Comparison of ENCODE assay signal across 27 cellular contexts in genomic region chr5:143372187-143372829, GRCh38. TPM values are rescaled to one million over a fixed set of nuclear protein-coding genes. Genes with fewer than 3 reads are reported as not detected.
DNase-seq lines count a peak whose midpoint lies in the region; ATAC-seq and TF ChIP-seq lines count a peak whose summit lies in the region.
"Had no signal": no experiment of that assay in that cellular context is flagged by ENCODE, and none has a peak within 500 bp of the region (broad histone marks: within the 10 kb centered on the region; RNA-seq: fewer than 3 reads in every experiment).

No MANE protein-coding gene starts in this region.

- TF ChIP-seq CTCF in right atrium auricular region (IDR thresholded peaks at IDR 0.05) (no peak), choroid plexus epithelial cell (conservative IDR thresholded peaks at IDR 0.05; ENCODE audit: low read depth, low read length) (no peak)

- no peak overlapping the region for H3K27ac ChIP-seq in right atrium auricular region
- H3K27ac ChIP-seq: adrenal gland, dorsolateral prefrontal cortex, thyroid gland had no signal

- ATAC-seq in left ventricle myocardium superior (peak; percentile 71), left lobe of liver (peak; percentile 86)
- ATAC-seq: activated T-cell treated with anti-CD3 and anti-CD28 coated beads, Interleukin-2, amount 50 U/mL, for 4 hours; T-cell had no signal

- no peaks in the 10 kb centered on the region for H3K36me3 ChIP-seq in right atrium auricular region
- H3K36me3 ChIP-seq: adrenal gland, HAP-1, thyroid gland had no signal

- no peaks in the 10 kb centered on the region for H3K27me3 ChIP-seq in right atrium auricular region
- H3K27me3 ChIP-seq: adrenal gland, dorsolateral prefrontal cortex, thyroid gland had no signal

- intact Hi-C loops in left ventricle myocardium superior (cut with micrococcal nuclease) (no loop called here), posterior vena cava (cut with DNase I) (no loop called here), posterior cingulate gyrus (cut with DNase I) (no loop called here)

- no peaks in the 10 kb centered on the region for H3K9me3 ChIP-seq in right atrium auricular region
- H3K9me3 ChIP-seq: adrenal gland, HAP-1, thyroid gland had no signal

- no peak overlapping the region for H3K4me3 ChIP-seq in right atrium auricular region
- H3K4me3 ChIP-seq in choroid plexus epithelial cell (ENCODE audit: low read depth, low read length), result no peak overlapping the region
- H3K4me3 ChIP-seq: adrenal gland, dorsolateral prefrontal cortex, HAP-1, thyroid gland had no signal

- no peak for DNase-seq in left ventricle myocardium superior
- no peak for DNase-seq in right atrium auricular region (ENCODE audit: low spot score)
- DNase-seq in NCI-H524 (lab: John Stamatoyannopoulos, UW), result peak; percentile 36 to 57
- peak; percentile 37 for DNase-seq in choroid plexus epithelial cell (ENCODE audit: low read depth)
- no peak for DNase-seq in left lobe of liver (ENCODE audit: low spot score)
- no peak for DNase-seq in NK-92 (lab: John Stamatoyannopoulos, UW; ENCODE audit: unreplicated experiment)
- DNase-seq in posterior vena cava (ENCODE audit: low spot score), result no peak
- DNase-seq in posterior cingulate gyrus, result no peak
- DNase-seq: activated naive CD4-positive, alpha-beta T cell; activated T-cell treated with anti-CD3 and anti-CD28 coated beads, Interleukin-2, amount 50 U/mL, for 4 hours; adrenal gland; CD4-positive, CD25-positive, alpha-beta regulatory T cell; central memory CD4-positive, alpha-beta T cell; dorsolateral prefrontal cortex; GDM1; Karpas-422; kidney; NCI-H1092 treated with DMSO at 0.1 percent for 48 hours; NCI-H1930; NCI-H510A; nucleus accumbens; retina; SHP77 treated with DMSO at 0.1 percent for 48 hours; stimulated activated CD4-positive, alpha-beta T cell treated with anti-CD3 and anti-CD28 coated beads, Interleukin-4, amount 100 ng/mL, for 4 hours; T-cell; thyroid gland had no signal

- H3K4me1 ChIP-seq in right atrium auricular region, result peaks cover 0 to 34% of the 10 kb centered on the region in 2 donors
- H3K4me1 ChIP-seq: HAP-1 had no signal

RNA-seq across cellular contexts. Expression of gene NR3C1, which starts 31.2 kb away (rescaled TPM):
- total RNA-seq in left ventricle myocardium superior (53.0 TPM), right atrium auricular region (10 to 100 TPM; 30.3 to 38.9 TPM), left lobe of liver (46.6 TPM), posterior vena cava (10 to 100 TPM; 67.8 to 73.5 TPM)

Comparison
In these comparisons a context has a peak if more than half of its experiments do, and no peak if none do; other contexts are left out.
1. DNase-seq: peak in NCI-H524 (2 of 2) and choroid plexus epithelial cell (single experiment); none in left ventricle myocardium superior (single experiment), right atrium auricular region (single experiment), left lobe of liver (single experiment), NK-92 (single experiment), posterior vena cava (single experiment) and posterior cingulate gyrus (0 of 10).